Comparison of ENCODE assay signal across 8 cellular contexts in the genomic region with DNA sequence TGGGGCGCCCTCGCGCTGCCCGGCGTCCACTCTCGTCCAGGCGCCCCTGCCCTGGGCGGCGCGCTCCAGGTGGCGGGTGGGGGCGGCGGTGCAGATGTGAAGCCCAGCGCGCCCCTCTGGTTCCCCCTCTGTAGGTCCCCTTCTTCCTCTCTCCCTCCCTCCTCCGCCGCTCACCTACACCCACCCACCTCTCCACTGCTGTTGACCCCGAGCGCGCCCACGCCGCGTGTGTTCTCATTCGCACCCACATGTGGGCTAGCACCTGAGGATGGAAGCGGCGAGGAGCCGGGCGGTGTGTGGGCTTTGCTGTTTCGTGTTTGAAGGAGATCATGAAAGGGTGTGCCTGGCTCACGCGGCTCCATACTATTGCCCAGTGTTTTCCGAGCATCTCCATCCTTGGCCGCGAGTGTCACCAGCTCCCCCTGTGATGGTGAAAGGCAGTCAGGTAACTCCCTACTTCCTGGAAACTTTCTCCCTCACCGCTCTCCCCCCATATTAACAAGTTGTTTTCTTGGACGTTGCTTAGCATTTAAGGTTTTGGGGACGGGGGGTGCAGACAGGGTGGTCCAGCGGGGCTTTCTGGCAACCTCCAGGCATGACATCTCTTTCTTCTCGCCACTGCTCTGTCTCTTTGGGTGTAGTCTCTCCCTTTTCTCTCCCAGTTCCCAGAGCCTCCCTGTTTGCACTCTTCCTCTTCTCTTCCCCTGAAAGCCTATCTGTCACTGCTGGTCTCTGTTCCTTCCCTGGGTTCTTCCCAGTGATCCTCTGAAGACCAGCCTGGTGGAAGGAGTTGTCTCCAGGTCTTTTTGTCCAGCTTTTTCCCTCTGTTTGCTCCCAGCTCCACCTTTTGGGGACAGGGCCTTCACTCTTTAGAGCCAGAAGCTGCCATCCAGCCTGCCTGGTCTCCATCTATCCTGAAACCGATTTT. TPM values are rescaled to one million over a fixed set of nuclear protein-coding genes. Genes with fewer than 3 reads are reported as not detected.
DNase-seq lines count a peak whose midpoint lies in the region; ATAC-seq and TF ChIP-seq lines count a peak whose summit lies in the region.

No MANE protein-coding gene starts in this region.

- peak overlapping the region; percentile 6 for H3K4me3 Mint-ChIP-seq in activated CD8-positive, alpha-beta memory T cell treated with anti-CD3 and anti-CD28 coated beads, Interleukin-2, amount 10 ng/mL, durations not matched to agents 7 days and 5 days
- H3K4me3 Mint-ChIP-seq in activated naive CD8-positive, alpha-beta T cell treated with anti-CD3 and anti-CD28 coated beads for 36 hours: peak overlapping the region; percentile 64

- DNase-seq in activated CD8-positive, alpha-beta memory T cell treated with anti-CD3 and anti-CD28 coated beads, Interleukin-2, amount 10 ng/mL, durations not matched to agents 7 days and 5 days: peak; percentile 30
- no peak for DNase-seq in activated CD8-positive, alpha-beta memory T cell treated with anti-CD3 and anti-CD28 coated beads for 24 hours
- no peak for DNase-seq in activated naive CD8-positive, alpha-beta T cell treated with anti-CD3 and anti-CD28 coated beads for 36 hours
- peak in 1 of 2 donors; percentile 59 for DNase-seq in left lung
- no peak for DNase-seq in foreskin melanocyte
- DNase-seq in SKM-1 (lab: John Stamatoyannopoulos, UW; ENCODE audit: unreplicated experiment): no peak
- DNase-seq in COR-L47 (lab: John Stamatoyannopoulos, UW): no peak

- peaks cover 15% of the 10 kb centered on the region for H3K4me1 Mint-ChIP-seq in activated CD8-positive, alpha-beta memory T cell treated with anti-CD3 and anti-CD28 coated beads, Interleukin-2, amount 10 ng/mL, durations not matched to agents 7 days and 5 days
- peaks cover 7% of the 10 kb centered on the region for H3K4me1 Mint-ChIP-seq in activated naive CD8-positive, alpha-beta T cell treated with anti-CD3 and anti-CD28 coated beads for 36 hours

- no peak overlapping the region for H3K27ac Mint-ChIP-seq in activated CD8-positive, alpha-beta memory T cell treated with anti-CD3 and anti-CD28 coated beads, Interleukin-2, amount 10 ng/mL, durations not matched to agents 7 days and 5 days
- no peak overlapping the region for H3K27ac Mint-ChIP-seq in activated naive CD8-positive, alpha-beta T cell treated with anti-CD3 and anti-CD28 coated beads for 36 hours

- peaks cover 1% of the 10 kb centered on the region for H3K36me3 Mint-ChIP-seq in activated CD8-positive, alpha-beta memory T cell treated with anti-CD3 and anti-CD28 coated beads, Interleukin-2, amount 10 ng/mL, durations not matched to agents 7 days and 5 days
- H3K36me3 Mint-ChIP-seq in activated naive CD8-positive, alpha-beta T cell treated with anti-CD3 and anti-CD28 coated beads for 36 hours: no peaks in the 10 kb centered on the region

- WGBS in thymus: 14% methylated on average over 40 of the region's 40 CpGs

- H3K27me3 Mint-ChIP-seq in activated CD8-positive, alpha-beta memory T cell treated with anti-CD3 and anti-CD28 coated beads, Interleukin-2, amount 10 ng/mL, durations not matched to agents 7 days and 5 days: peaks cover 85% of the 10 kb centered on the region
- peaks cover 64% of the 10 kb centered on the region for H3K27me3 Mint-ChIP-seq in activated naive CD8-positive, alpha-beta T cell treated with anti-CD3 and anti-CD28 coated beads for 36 hours

- no peaks in the 10 kb centered on the region for H3K9me3 Mint-ChIP-seq in activated CD8-positive, alpha-beta memory T cell treated with anti-CD3 and anti-CD28 coated beads, Interleukin-2, amount 10 ng/mL, durations not matched to agents 7 days and 5 days (ENCODE audit: low read depth)
- H3K9me3 Mint-ChIP-seq in activated naive CD8-positive, alpha-beta T cell treated with anti-CD3 and anti-CD28 coated beads for 36 hours: no peaks in the 10 kb centered on the region

- intact Hi-C loops in left lung (cut with DNase I): loop anchor here in 1 of 2 donors (10.0 kb wide), 1 partner anchor 230 kb away; no protein-coding TSS in a partner anchor

- H3K4me3 ChIP-seq in left lung: peak overlapping the region; percentile 29 to 41
- peak overlapping the region; percentile 50 for H3K4me3 ChIP-seq in thymus (ENCODE audit: low read length)

- H3K27ac ChIP-seq in left lung (peak overlapping the region; percentile 33), thymus (ENCODE audit: low read depth) (no peak overlapping the region)

- ATAC-seq in activated CD8-positive, alpha-beta memory T cell treated with anti-CD3 and anti-CD28 coated beads, Interleukin-2, amount 10 ng/mL, durations not matched to agents 7 days and 5 days: no peak
- ATAC-seq in left lung: no peak

- H3K27me3 ChIP-seq in left lung (peaks cover 28 to 82% of the 10 kb centered on the region in 2 donors), thymus (ENCODE audit: control insufficient read depth, insufficient read depth) (peaks cover 60% of the 10 kb centered on the region)

- TF ChIP-seq CTCF in left lung (IDR thresholded peaks at IDR 0.05): no peak

- H3K9me3 ChIP-seq in left lung: no peaks in the 10 kb centered on the region
- no peaks in the 10 kb centered on the region for H3K9me3 ChIP-seq in thymus (ENCODE audit: control insufficient read depth)

- no peaks in the 10 kb centered on the region for H3K36me3 ChIP-seq in left lung
- no peaks in the 10 kb centered on the region for H3K36me3 ChIP-seq in thymus (ENCODE audit: control insufficient read depth, insufficient read depth)

- peaks cover 0 to 15% of the 10 kb centered on the region in 2 donors for H3K4me1 ChIP-seq in left lung
- H3K4me1 ChIP-seq in thymus (ENCODE audit: control insufficient read depth, insufficient read depth, low read length): peaks cover 6% of the 10 kb centered on the region

- CTCF ChIA-PET in activated CD8-positive, alpha-beta memory T cell treated with anti-CD3 and anti-CD28 coated beads, Interleukin-2, amount 10 ng/mL, durations not matched to agents 7 days and 5 days (lab: Charles Lee): interaction anchor here (0.6 to 1.1 kb wide), 2 partner anchors 468 to 529 kb away, joined by 3 read pairs; no protein-coding TSS in a partner anchor

RNA-seq across cellular contexts. Expression of a gene that starts 1.6 kb away (rescaled TPM):
- under 1 TPM; 0.14 to 0.26 TPM for total RNA-seq in activated CD8-positive, alpha-beta memory T cell treated with anti-CD3 and anti-CD28 coated beads, Interleukin-2, amount 10 ng/mL, durations not matched to agents 7 days and 5 days
- under 1 TPM; 0.02 to 0.14 TPM for total RNA-seq in activated naive CD8-positive, alpha-beta T cell treated with anti-CD3 and anti-CD28 coated beads for 36 hours
- total RNA-seq in left lung: 10 to 100 TPM; 12.0 to 21.9 TPM
- polyA plus RNA-seq in thymus: 0.71 TPM

RNA-seq across cellular contexts. Expression of a gene that starts 50.1 kb away (rescaled TPM):
- 10 to 100 TPM; 14.2 to 15.2 TPM for total RNA-seq in activated CD8-positive, alpha-beta memory T cell treated with anti-CD3 and anti-CD28 coated beads, Interleukin-2, amount 10 ng/mL, durations not matched to agents 7 days and 5 days
- 10 to 100 TPM; 12.4 to 12.8 TPM for total RNA-seq in activated naive CD8-positive, alpha-beta T cell treated with anti-CD3 and anti-CD28 coated beads for 36 hours
- 10 to 100 TPM in 1 of 2 donors, 1 to 10 TPM in 1; 9.8 to 11.2 TPM for total RNA-seq in left lung
- polyA plus RNA-seq in thymus: 9.4 TPM

Comparison
In these comparisons a context has a peak if more than half of its experiments do, and no peak if none do; other contexts are left out.
1. RNA of a gene that starts 1.6 kb away (total RNA-seq): 12.0 to 21.9 TPM in left lung; 0.14 to 0.26 TPM in activated CD8-positive, alpha-beta memory T cell treated with anti-CD3 and anti-CD28 coated beads, Interleukin-2, amount 10 ng/mL, durations not matched to agents 7 days and 5 days and 0.02 to 0.14 TPM in activated naive CD8-positive, alpha-beta T cell treated with anti-CD3 and anti-CD28 coated beads for 36 hours; every median in the first group is over 10 times any median in the second.